ENCODE assay signal across 8 cellular contexts in the genomic region with DNA sequence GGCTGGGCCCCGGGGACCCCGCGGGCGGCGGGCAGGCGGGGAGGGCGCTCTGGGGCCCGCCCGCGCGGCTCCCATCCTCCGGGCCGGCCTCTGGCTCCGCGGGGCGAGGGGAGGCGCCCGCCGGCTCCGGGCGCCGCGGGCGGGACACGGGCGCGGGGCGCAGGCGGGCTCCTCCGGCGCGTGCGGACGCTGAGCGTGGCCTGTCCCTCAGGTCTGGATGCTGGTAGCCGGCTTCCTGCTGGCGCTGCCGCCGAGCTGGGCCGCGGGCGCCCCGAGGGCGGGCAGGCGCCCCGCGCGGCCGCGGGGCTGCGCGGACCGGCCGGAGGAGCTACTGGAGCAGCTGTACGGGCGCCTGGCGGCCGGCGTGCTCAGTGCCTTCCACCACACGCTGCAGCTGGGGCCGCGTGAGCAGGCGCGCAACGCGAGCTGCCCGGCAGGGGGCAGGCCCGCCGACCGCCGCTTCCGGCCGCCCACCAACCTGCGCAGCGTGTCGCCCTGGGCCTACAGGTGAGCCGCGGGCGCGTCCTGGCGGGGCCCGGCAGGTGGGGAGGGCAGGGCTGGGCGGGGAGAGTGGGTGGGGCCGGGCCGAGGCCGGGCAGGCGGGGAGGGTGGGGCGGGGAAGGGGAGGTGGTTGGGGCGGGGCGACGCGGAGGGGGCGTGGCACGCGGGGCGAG. TPM values are rescaled to one million over a fixed set of nuclear protein-coding genes. Genes with fewer than 3 reads are reported as not detected.
DNase-seq lines count a peak whose midpoint lies in the region; ATAC-seq and TF ChIP-seq lines count a peak whose summit lies in the region.

No MANE protein-coding gene starts in this region.

- no peak overlapping the region for H3K4me3 ChIP-seq in CD4-positive, alpha-beta memory T cell (ENCODE audit: low read length in 2 of 2)

- H3K4me1 ChIP-seq in CD4-positive, alpha-beta memory T cell (ENCODE audit: insufficient read depth, low read length), result peaks cover 7% of the 10 kb centered on the region

- H3K4me3 Mint-ChIP-seq in CD4-positive, alpha-beta memory T cell, result peak overlapping the region in 2 of 8 donors; percentile 72 to 77
- peak overlapping the region in 5 of 8 donors; percentile 73 to 96 (median 86) for H3K4me3 Mint-ChIP-seq in naive B cell
- H3K4me3 Mint-ChIP-seq in stimulated activated effector memory CD8-positive, alpha-beta T cell treated with anti-CD3 and anti-CD28 coated beads, Interleukin-12 subunit alpha, Interleukin-12 subunit beta, amount 100 ng/mL, for 72 hours, result peak overlapping the region; percentile 90

- no peaks in the 10 kb centered on the region for H3K36me3 ChIP-seq in CD4-positive, alpha-beta memory T cell (ENCODE audit: insufficient read depth, low read length)

- H3K9me3 Mint-ChIP-seq in CD4-positive, alpha-beta memory T cell, result no peaks in the 10 kb centered on the region
- peaks cover 0 to 3% (median 0%) of the 10 kb centered on the region in 7 donors for H3K9me3 Mint-ChIP-seq in naive B cell
- H3K9me3 Mint-ChIP-seq in stimulated activated effector memory CD8-positive, alpha-beta T cell treated with anti-CD3 and anti-CD28 coated beads, Interleukin-12 subunit alpha, Interleukin-12 subunit beta, amount 100 ng/mL, for 72 hours, result no peaks in the 10 kb centered on the region

- no peaks in the 10 kb centered on the region for H3K9me3 ChIP-seq in CD4-positive, alpha-beta memory T cell (ENCODE audit: control insufficient read depth in 1 of 2, low read length in 2 of 2)

- H3K27ac ChIP-seq in CD4-positive, alpha-beta memory T cell (ENCODE audit: low read depth, low read length), result no peak overlapping the region

- peaks cover 0 to 2% of the 10 kb centered on the region in 2 donors for H3K36me3 Mint-ChIP-seq in CD4-positive, alpha-beta memory T cell
- peaks cover 0 to 4% of the 10 kb centered on the region in 2 donors for H3K36me3 Mint-ChIP-seq in naive B cell
- peaks cover 10% of the 10 kb centered on the region for H3K36me3 Mint-ChIP-seq in stimulated activated effector memory CD8-positive, alpha-beta T cell treated with anti-CD3 and anti-CD28 coated beads, Interleukin-12 subunit alpha, Interleukin-12 subunit beta, amount 100 ng/mL, for 72 hours

- ATAC-seq in HG03342 (IDR thresholded peaks at IDR 0.05; ENCODE audit: unreplicated experiment) (peak; percentile 94), naive B cell (ENCODE audit: low read depth in 2 of 2) (peak; percentile 87 to 89)
- peak; percentile 92 for ATAC-seq in stimulated activated effector memory CD8-positive, alpha-beta T cell treated with anti-CD3 and anti-CD28 coated beads, Interleukin-12 subunit alpha, Interleukin-12 subunit beta, amount 100 ng/mL, for 72 hours

- peaks cover 30% of the 10 kb centered on the region for H3K27me3 ChIP-seq in CD4-positive, alpha-beta memory T cell (ENCODE audit: insufficient read depth, low read length)

- intact Hi-C loops in CD4-positive, alpha-beta memory T cell (cut with micrococcal nuclease), result loop anchor here (1.0 to 5.0 kb wide), 5 partner anchors 69 to 507 kb away; a partner anchor contains a TSS

- H3K4me1 Mint-ChIP-seq in CD4-positive, alpha-beta memory T cell, result peaks cover 3 to 14% (median 8%) of the 10 kb centered on the region in 4 donors
- H3K4me1 Mint-ChIP-seq in naive B cell, result peaks cover 4 to 12% (median 8%) of the 10 kb centered on the region in 3 donors
- H3K4me1 Mint-ChIP-seq in stimulated activated effector memory CD8-positive, alpha-beta T cell treated with anti-CD3 and anti-CD28 coated beads, Interleukin-12 subunit alpha, Interleukin-12 subunit beta, amount 100 ng/mL, for 72 hours, result peaks cover 17% of the 10 kb centered on the region

- CTCF ChIA-PET in CD4-positive, alpha-beta memory T cell (lab: Charles Lee; ENCODE audit: partially characterized antibody), result interaction anchor here (0.5 to 3.1 kb wide), 8 partner anchors 12 to 249 kb away, joined by 3 to 9 read pairs (median 4); no protein-coding TSS in a partner anchor

- no peak overlapping the region for H3K27ac Mint-ChIP-seq in CD4-positive, alpha-beta memory T cell
- no peak overlapping the region for H3K27ac Mint-ChIP-seq in naive B cell
- H3K27ac Mint-ChIP-seq in stimulated activated effector memory CD8-positive, alpha-beta T cell treated with anti-CD3 and anti-CD28 coated beads, Interleukin-12 subunit alpha, Interleukin-12 subunit beta, amount 100 ng/mL, for 72 hours, result no peak overlapping the region

- POLR2A ChIA-PET in CD4-positive, alpha-beta memory T cell (lab: Charles Lee; ENCODE audit: partially characterized antibody), result interaction anchor here (1.1 to 1.7 kb wide), 5 partner anchors 70 to 228 kb away, joined by 3 to 4 read pairs (median 4); a partner anchor contains a TSS

- TF ChIP-seq POLR2A in erythroblast (IDR thresholded peaks at IDR 0.05; ENCODE audit: low read length), result no peak

- DNase-seq in CD4-positive, alpha-beta memory T cell, result peak; percentile 78 to 83 (median 81)
- DNase-seq in GM19238 (ENCODE audit: insufficient read length, low spot score) (peak; percentile 95), NOMO-1 (lab: John Stamatoyannopoulos, UW; ENCODE audit: unreplicated experiment in 2 of 2) (peak; percentile 86), erythroblast (lab: John Stamatoyannopoulos, UW) (peak; percentile 82 to 85), naive B cell (peak; percentile 80)
- DNase-seq in activated CD8-positive, alpha-beta memory T cell treated with anti-CD3 and anti-CD28 coated beads, Interleukin-2, amount 50 U/mL, for 24 hours (ENCODE audit: extremely low read depth), result peak; percentile 13
- DNase-seq in stimulated activated effector memory CD8-positive, alpha-beta T cell treated with anti-CD3 and anti-CD28 coated beads, Interleukin-12 subunit alpha, Interleukin-12 subunit beta, amount 100 ng/mL, for 72 hours (ENCODE audit: low spot score in 2 of 2), result peak; percentile 59 to 85

- peaks cover 11 to 22% of the 10 kb centered on the region in 2 donors for H3K27me3 Mint-ChIP-seq in CD4-positive, alpha-beta memory T cell
- peaks cover 13 to 26% (median 15%) of the 10 kb centered on the region in 3 donors for H3K27me3 Mint-ChIP-seq in naive B cell

RNA-seq across cellular contexts. Expression of a gene that starts 0.4 kb away (rescaled TPM):
- not detected for total RNA-seq in CD4-positive, alpha-beta memory T cell
- polyA plus RNA-seq in CD4-positive, alpha-beta memory T cell, result not detected
- under 1 TPM in 2 of 6 donors, not detected in 4; 0.22 to 0.35 TPM for polyA plus RNA-seq in naive B cell (ENCODE audit: low read depth in 6 of 6)

Comparison
In these comparisons a context has a peak if more than half of its experiments do, and no peak if none do; other contexts are left out.
1. DNase-seq: peak in every context shown above with its lines; median percentile 95 in GM19238; 86 in NOMO-1; 84 in erythroblast; 81 in CD4-positive, alpha-beta memory T cell; 80 in naive B cell; 72 in stimulated activated effector memory CD8-positive, alpha-beta T cell treated with anti-CD3 and anti-CD28 coated beads, Interleukin-12 subunit alpha, Interleukin-12 subunit beta, amount 100 ng/mL, for 72 hours; 13 in activated CD8-positive, alpha-beta memory T cell treated with anti-CD3 and anti-CD28 coated beads, Interleukin-2, amount 50 U/mL, for 24 hours.